Comparison of ENCODE assay signal across 17 cellular contexts in genomic region chr13:32080328-32080744, GRCh38. TPM values are rescaled to one million over a fixed set of nuclear protein-coding genes. Genes with fewer than 3 reads are reported as not detected.
DNase-seq lines count a peak whose midpoint lies in the region; ATAC-seq and TF ChIP-seq lines count a peak whose summit lies in the region.
"Had no signal": no experiment of that assay in that cellular context is flagged by ENCODE, and none has a peak within 500 bp of the region (broad histone marks: within the 10 kb centered on the region; RNA-seq: fewer than 3 reads in every experiment).

No MANE protein-coding gene starts in this region.

- intact Hi-C loops in psoas muscle (cut with DNase I) = no loop called here

- no peak overlapping the region for H3K27ac ChIP-seq in GM23338 (ENCODE audit: low read depth)
- no peak overlapping the region for H3K27ac ChIP-seq in hepatocyte
- peak overlapping the region; percentile 62 for H3K27ac ChIP-seq in psoas muscle

- no peaks in the 10 kb centered on the region for H3K27me3 Mint-ChIP-seq in GM23338 (ENCODE audit: insufficient read depth, low read depth, poor library complexity)
- no peaks in the 10 kb centered on the region for H3K27me3 Mint-ChIP-seq in activated CD8-positive, alpha-beta T cell treated with anti-CD3 and anti-CD28 coated beads, Interleukin-2, amount 10 ng/mL, durations not matched to agents 7 days and 5 days (ENCODE audit: low read depth)
- H3K27me3 Mint-ChIP-seq: IgD-negative memory B cell had no signal

- no peaks in the 10 kb centered on the region for H3K36me3 Mint-ChIP-seq in GM23338 (ENCODE audit: low read depth)
- H3K36me3 Mint-ChIP-seq in activated CD8-positive, alpha-beta T cell treated with anti-CD3 and anti-CD28 coated beads, Interleukin-2, amount 10 ng/mL, durations not matched to agents 7 days and 5 days (ENCODE audit: low read depth) = no peaks in the 10 kb centered on the region
- H3K36me3 Mint-ChIP-seq: CD8-positive, alpha-beta memory T cell had no signal

- H3K4me2 ChIP-seq in GM23338 (no peak overlapping the region), hepatocyte (no peak overlapping the region)
- H3K4me2 ChIP-seq: SK-N-SH had no signal

- ATAC-seq in GM23338 = no peak; the same call in 2 of the 3 replicates
- ATAC-seq in psoas muscle = peak in 3 of 4 donors; percentile 59 to 68 (median 61)
- no peak for ATAC-seq in GM18861 (IDR thresholded peaks at IDR 0.05; ENCODE audit: unreplicated experiment)
- no peak for ATAC-seq in activated CD8-positive, alpha-beta T cell treated with anti-CD3 and anti-CD28 coated beads, Interleukin-2, amount 10 ng/mL, durations not matched to agents 7 days and 5 days

- H3K79me2 ChIP-seq in GM23338 (replicated peaks; ENCODE audit: insufficient read depth) = no peaks in the 10 kb centered on the region
- H3K79me2 ChIP-seq in hepatocyte = no peaks in the 10 kb centered on the region

- peaks cover 35% of the 10 kb centered on the region for H3K4me1 Mint-ChIP-seq in GM23338
- H3K4me1 Mint-ChIP-seq in activated CD8-positive, alpha-beta T cell treated with anti-CD3 and anti-CD28 coated beads, Interleukin-2, amount 10 ng/mL, durations not matched to agents 7 days and 5 days (ENCODE audit: low read depth) = no peaks in the 10 kb centered on the region
- H3K4me1 Mint-ChIP-seq: CD8-positive, alpha-beta memory T cell; IgD-negative memory B cell had no signal

- H3K27me3 ChIP-seq in GM23338 (ENCODE audit: insufficient read depth) (no peaks in the 10 kb centered on the region), hepatocyte (no peaks in the 10 kb centered on the region), psoas muscle (ENCODE audit: insufficient read depth in 3 of 3, low read length in 2 of 3) (no peaks in the 10 kb centered on the region)
- H3K27me3 ChIP-seq: BE2C had no signal

- H3K9me3 Mint-ChIP-seq in GM23338 = no peaks in the 10 kb centered on the region
- no peaks in the 10 kb centered on the region for H3K9me3 Mint-ChIP-seq in activated CD8-positive, alpha-beta T cell treated with anti-CD3 and anti-CD28 coated beads, Interleukin-2, amount 10 ng/mL, durations not matched to agents 7 days and 5 days (ENCODE audit: insufficient read depth)
- H3K9me3 Mint-ChIP-seq: IgD-negative memory B cell had no signal

- no peak overlapping the region for H3K4me3 Mint-ChIP-seq in GM23338
- no peak overlapping the region for H3K4me3 Mint-ChIP-seq in activated CD8-positive, alpha-beta T cell treated with anti-CD3 and anti-CD28 coated beads, Interleukin-2, amount 10 ng/mL, durations not matched to agents 7 days and 5 days
- H3K4me3 Mint-ChIP-seq: CD8-positive, alpha-beta memory T cell; IgD-negative memory B cell had no signal

- H3K36me3 ChIP-seq in GM23338 (ENCODE audit: insufficient read depth) (no peaks in the 10 kb centered on the region), hepatocyte (replicated peaks; ENCODE audit: insufficient read depth, low read depth) (no peaks in the 10 kb centered on the region), psoas muscle (ENCODE audit: insufficient read depth in 1 of 2, low read depth in 1 of 2) (no peaks in the 10 kb centered on the region)

- TF ChIP-seq CTCF in GM23338 (conservative IDR thresholded peaks at IDR 0.05; ENCODE audit: low read depth in 2 of 2) (no peak), hepatocyte (IDR thresholded peaks at IDR 0.05; ENCODE audit: poor library complexity) (no peak), psoas muscle (IDR thresholded peaks at IDR 0.05) (no peak)

- H2AFZ ChIP-seq in GM23338 (no peak overlapping the region), hepatocyte (no peak overlapping the region)

- H3K9me3 ChIP-seq in hepatocyte (ENCODE audit: low read depth) = no peaks in the 10 kb centered on the region
- H3K9me3 ChIP-seq in psoas muscle = no peaks in the 10 kb centered on the region
- H3K9me3 ChIP-seq: BE2C, SK-N-SH had no signal

- POLR2A ChIA-PET in activated CD8-positive, alpha-beta T cell treated with anti-CD3 and anti-CD28 coated beads, Interleukin-2, amount 10 ng/mL, durations not matched to agents 7 days and 5 days (lab: Charles Lee) = no interaction called here

- peak overlapping the region; percentile 93 for H3K27ac Mint-ChIP-seq in GM23338
- H3K27ac Mint-ChIP-seq in activated CD8-positive, alpha-beta T cell treated with anti-CD3 and anti-CD28 coated beads, Interleukin-2, amount 10 ng/mL, durations not matched to agents 7 days and 5 days = no peak overlapping the region
- H3K27ac Mint-ChIP-seq: IgD-negative memory B cell had no signal

- 73% methylated on average over 1 of the region's 1 CpG for WGBS in hepatocyte (ENCODE audit: low lambda C conversion rate, missing lambda C conversion rate)
- 37 to 62% (median 54%) methylated on average over 1 of the region's 1 CpG for WGBS in psoas muscle, 3 donors

- no peaks in the 10 kb centered on the region for H3F3A ChIP-seq in GM23338 (replicated peaks; ENCODE audit: low read depth)

- CTCF ChIA-PET in activated CD8-positive, alpha-beta T cell treated with anti-CD3 and anti-CD28 coated beads, Interleukin-2, amount 10 ng/mL, durations not matched to agents 7 days and 5 days (lab: Charles Lee) = no interaction called here

- H3K4me1 ChIP-seq in GM23338 (ENCODE audit: insufficient read depth) = peaks cover 32% of the 10 kb centered on the region
- H3K4me1 ChIP-seq in hepatocyte (ENCODE audit: insufficient read depth) = no peaks in the 10 kb centered on the region
- peaks cover 47% of the 10 kb centered on the region for H3K4me1 ChIP-seq in psoas muscle
- H3K4me1 ChIP-seq: BE2C had no signal

- no peak overlapping the region for H3K4me3 ChIP-seq in GM23338
- H3K4me3 ChIP-seq in hepatocyte = no peak overlapping the region
- no peak overlapping the region for H3K4me3 ChIP-seq in psoas muscle

- H3K9me2 ChIP-seq in GM23338 (ENCODE audit: insufficient read depth) = peaks cover 10% of the 10 kb centered on the region; the same call in 1 of the 2 replicates
- no peaks in the 10 kb centered on the region for H3K9me2 ChIP-seq in hepatocyte (replicated peaks; ENCODE audit: insufficient read depth)
- H3K9me2 ChIP-seq: SK-N-SH had no signal

- DNase-seq in DMS53 (lab: John Stamatoyannopoulos, UW) (peak; percentile 37), GM23338 (ENCODE audit: low spot score) (no peak), hepatocyte (ENCODE audit: low spot score) (peak; percentile 19), psoas muscle (no peak), cerebellar nuclear complex (lab: John Stamatoyannopoulos, UW) (no peak)
- no peak for DNase-seq in activated CD8-positive, alpha-beta T cell treated with anti-CD3 and anti-CD28 coated beads, Interleukin-2, amount 10 ng/mL, durations not matched to agents 7 days and 5 days
- DNase-seq: BE2C; CD8-positive, alpha-beta memory T cell; H7; MV-4-11; NCI-H146; NCI-H2081 treated with DMSO at 0.1 percent for 48 hours; NCI-H226; NCI-H748 treated with DMSO at 0.1 percent for 48 hours; SK-N-SH had no signal

- H4K20me1 ChIP-seq in GM23338 (replicated peaks; ENCODE audit: insufficient read depth) = no peaks in the 10 kb centered on the region
- H4K20me1 ChIP-seq in hepatocyte (ENCODE audit: insufficient read depth, poor library complexity, severe bottlenecking) = no peaks in the 10 kb centered on the region

TF ChIP-seq in GM23338, 12 proteins besides CTCF, POLR2A, EP300 and RAD21 (continues in another document):
- TF ChIP-seq STAT1 (IDR thresholded peaks at IDR 0.05; ENCODE audit: unreplicated experiment) (no peak), POLR2AphosphoS5 (IDR thresholded peaks at IDR 0.05; ENCODE audit: low read depth) (no peak), CREB1 (CRISPR knock-in tag; IDR thresholded peaks at IDR 0.05; ENCODE audit: low read depth) (no peak)

RNA-seq across cellular contexts. Expression of gene FRY, which starts 48.8 kb away (rescaled TPM):
- total RNA-seq in GM23338 (2014; rRNA removed; shearing (Covaris generic)) = 4.1 and 10.1 TPM in 2 replicates
- polyA plus RNA-seq in GM23338 (2016; fragmentation: Nextera tagmentation; extraction: Ambion mirVana) = 1.3 and 2.4 TPM in 2 replicates
- 3.7 and 6.4 TPM in 2 replicates for total RNA-seq in hepatocyte
- 1.5 and 2.4 TPM in 2 replicates for polyA plus RNA-seq in hepatocyte
- 10 to 100 TPM; 24.0 to 56.9 (median 36.7) TPM for total RNA-seq in psoas muscle
- 10 to 100 TPM in 1 of 3 donors, 1 to 10 TPM in 2; 7.1 to 12.0 (median 9.1) TPM for polyA plus RNA-seq in psoas muscle
- total RNA-seq in activated CD8-positive, alpha-beta T cell treated with anti-CD3 and anti-CD28 coated beads, Interleukin-2, amount 10 ng/mL, durations not matched to agents 7 days and 5 days = 1 to 10 TPM in 1 of 2 experiments, under 1 TPM in 1; 0.47 to 1.4 TPM

Comparison
In these comparisons a context has a peak if more than half of its experiments do, and no peak if none do; other contexts are left out.
1. DNase-seq: peak in DMS53 (single experiment) and hepatocyte (single experiment); none in GM23338 (single experiment), psoas muscle (0 of 2), activated CD8-positive, alpha-beta T cell treated with anti-CD3 and anti-CD28 coated beads, Interleukin-2, amount 10 ng/mL, durations not matched to agents 7 days and 5 days (single experiment) and cerebellar nuclear complex (0 of 2).
2. ATAC-seq: peak in psoas muscle (3 of 4); none in GM23338 (single experiment), GM18861 (single experiment) and activated CD8-positive, alpha-beta T cell treated with anti-CD3 and anti-CD28 coated beads, Interleukin-2, amount 10 ng/mL, durations not matched to agents 7 days and 5 days (single experiment).